1 cellular context compared by ENCODE assay signal in the genomic region with DNA sequence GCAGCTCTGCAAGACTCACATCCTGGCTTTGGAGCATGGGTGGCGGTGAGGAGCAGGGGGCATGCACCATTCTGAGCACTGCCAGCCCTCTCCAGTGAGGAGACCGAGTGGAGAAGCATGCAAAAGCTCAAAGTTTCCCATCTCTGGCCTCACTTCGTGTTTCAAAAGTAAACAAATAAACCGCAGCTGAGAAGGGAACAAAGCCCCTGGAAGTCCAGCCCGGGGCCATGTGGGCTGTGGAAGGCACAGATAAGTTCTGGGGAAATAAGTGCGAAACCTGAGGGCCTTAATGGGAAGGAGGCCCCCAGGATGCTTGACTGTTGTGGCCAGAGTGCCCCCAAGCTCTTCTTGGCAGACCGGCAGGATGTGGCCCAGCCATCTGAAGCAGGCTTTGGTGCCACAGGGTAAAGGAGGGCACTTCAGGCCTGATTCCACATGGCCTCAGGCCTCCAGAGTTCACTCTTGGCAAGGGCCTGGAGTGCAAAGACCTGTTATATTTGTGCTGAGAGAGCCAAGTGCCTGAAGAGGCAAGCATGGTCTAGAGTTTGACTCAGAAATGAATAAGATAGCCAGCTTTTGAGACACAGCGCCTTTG.
TF ChIP-seq lines count a peak whose summit lies in the region.

No MANE protein-coding gene starts in this region.

TF ChIP-seq in GM23338, 12 proteins besides CTCF, POLR2A, EP300 and RAD21 (continued from another document):
- TF ChIP-seq, protein P1, sequence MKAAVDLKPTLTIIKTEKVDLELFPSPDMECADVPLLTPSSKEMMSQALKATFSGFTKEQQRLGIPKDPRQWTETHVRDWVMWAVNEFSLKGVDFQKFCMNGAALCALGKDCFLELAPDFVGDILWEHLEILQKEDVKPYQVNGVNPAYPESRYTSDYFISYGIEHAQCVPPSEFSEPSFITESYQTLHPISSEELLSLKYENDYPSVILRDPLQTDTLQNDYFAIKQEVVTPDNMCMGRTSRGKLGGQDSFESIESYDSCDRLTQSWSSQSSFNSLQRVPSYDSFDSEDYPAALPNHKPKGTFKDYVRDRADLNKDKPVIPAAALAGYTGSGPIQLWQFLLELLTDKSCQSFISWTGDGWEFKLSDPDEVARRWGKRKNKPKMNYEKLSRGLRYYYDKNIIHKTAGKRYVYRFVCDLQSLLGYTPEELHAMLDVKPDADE (IDR thresholded peaks at IDR 0.05) = no peak
- TF ChIP-seq NANOG (IDR thresholded peaks at IDR 0.05; ENCODE audit: borderline replicate concordance) (no peak), ZNF114 (CRISPR knock-in tag; IDR thresholded peaks at IDR 0.05) (no peak), EZH2 (IDR thresholded peaks at IDR 0.05; ENCODE audit: low read depth, unreplicated experiment) (no peak), EZH2phosphoT487 (IDR thresholded peaks at IDR 0.05; ENCODE audit: unreplicated experiment) (no peak), ZNF331 (CRISPR knock-in tag; IDR thresholded peaks at IDR 0.05; ENCODE audit: low read depth) (no peak), JUNB (IDR thresholded peaks at IDR 0.05; ENCODE audit: unreplicated experiment) (no peak), CREB1 (CRISPR knock-in tag; IDR thresholded peaks at IDR 0.05; ENCODE audit: low read depth) (no peak), POLR2AphosphoS5 (IDR thresholded peaks at IDR 0.05; ENCODE audit: low read depth) (no peak)
- TF ChIP-seq, protein P2, sequence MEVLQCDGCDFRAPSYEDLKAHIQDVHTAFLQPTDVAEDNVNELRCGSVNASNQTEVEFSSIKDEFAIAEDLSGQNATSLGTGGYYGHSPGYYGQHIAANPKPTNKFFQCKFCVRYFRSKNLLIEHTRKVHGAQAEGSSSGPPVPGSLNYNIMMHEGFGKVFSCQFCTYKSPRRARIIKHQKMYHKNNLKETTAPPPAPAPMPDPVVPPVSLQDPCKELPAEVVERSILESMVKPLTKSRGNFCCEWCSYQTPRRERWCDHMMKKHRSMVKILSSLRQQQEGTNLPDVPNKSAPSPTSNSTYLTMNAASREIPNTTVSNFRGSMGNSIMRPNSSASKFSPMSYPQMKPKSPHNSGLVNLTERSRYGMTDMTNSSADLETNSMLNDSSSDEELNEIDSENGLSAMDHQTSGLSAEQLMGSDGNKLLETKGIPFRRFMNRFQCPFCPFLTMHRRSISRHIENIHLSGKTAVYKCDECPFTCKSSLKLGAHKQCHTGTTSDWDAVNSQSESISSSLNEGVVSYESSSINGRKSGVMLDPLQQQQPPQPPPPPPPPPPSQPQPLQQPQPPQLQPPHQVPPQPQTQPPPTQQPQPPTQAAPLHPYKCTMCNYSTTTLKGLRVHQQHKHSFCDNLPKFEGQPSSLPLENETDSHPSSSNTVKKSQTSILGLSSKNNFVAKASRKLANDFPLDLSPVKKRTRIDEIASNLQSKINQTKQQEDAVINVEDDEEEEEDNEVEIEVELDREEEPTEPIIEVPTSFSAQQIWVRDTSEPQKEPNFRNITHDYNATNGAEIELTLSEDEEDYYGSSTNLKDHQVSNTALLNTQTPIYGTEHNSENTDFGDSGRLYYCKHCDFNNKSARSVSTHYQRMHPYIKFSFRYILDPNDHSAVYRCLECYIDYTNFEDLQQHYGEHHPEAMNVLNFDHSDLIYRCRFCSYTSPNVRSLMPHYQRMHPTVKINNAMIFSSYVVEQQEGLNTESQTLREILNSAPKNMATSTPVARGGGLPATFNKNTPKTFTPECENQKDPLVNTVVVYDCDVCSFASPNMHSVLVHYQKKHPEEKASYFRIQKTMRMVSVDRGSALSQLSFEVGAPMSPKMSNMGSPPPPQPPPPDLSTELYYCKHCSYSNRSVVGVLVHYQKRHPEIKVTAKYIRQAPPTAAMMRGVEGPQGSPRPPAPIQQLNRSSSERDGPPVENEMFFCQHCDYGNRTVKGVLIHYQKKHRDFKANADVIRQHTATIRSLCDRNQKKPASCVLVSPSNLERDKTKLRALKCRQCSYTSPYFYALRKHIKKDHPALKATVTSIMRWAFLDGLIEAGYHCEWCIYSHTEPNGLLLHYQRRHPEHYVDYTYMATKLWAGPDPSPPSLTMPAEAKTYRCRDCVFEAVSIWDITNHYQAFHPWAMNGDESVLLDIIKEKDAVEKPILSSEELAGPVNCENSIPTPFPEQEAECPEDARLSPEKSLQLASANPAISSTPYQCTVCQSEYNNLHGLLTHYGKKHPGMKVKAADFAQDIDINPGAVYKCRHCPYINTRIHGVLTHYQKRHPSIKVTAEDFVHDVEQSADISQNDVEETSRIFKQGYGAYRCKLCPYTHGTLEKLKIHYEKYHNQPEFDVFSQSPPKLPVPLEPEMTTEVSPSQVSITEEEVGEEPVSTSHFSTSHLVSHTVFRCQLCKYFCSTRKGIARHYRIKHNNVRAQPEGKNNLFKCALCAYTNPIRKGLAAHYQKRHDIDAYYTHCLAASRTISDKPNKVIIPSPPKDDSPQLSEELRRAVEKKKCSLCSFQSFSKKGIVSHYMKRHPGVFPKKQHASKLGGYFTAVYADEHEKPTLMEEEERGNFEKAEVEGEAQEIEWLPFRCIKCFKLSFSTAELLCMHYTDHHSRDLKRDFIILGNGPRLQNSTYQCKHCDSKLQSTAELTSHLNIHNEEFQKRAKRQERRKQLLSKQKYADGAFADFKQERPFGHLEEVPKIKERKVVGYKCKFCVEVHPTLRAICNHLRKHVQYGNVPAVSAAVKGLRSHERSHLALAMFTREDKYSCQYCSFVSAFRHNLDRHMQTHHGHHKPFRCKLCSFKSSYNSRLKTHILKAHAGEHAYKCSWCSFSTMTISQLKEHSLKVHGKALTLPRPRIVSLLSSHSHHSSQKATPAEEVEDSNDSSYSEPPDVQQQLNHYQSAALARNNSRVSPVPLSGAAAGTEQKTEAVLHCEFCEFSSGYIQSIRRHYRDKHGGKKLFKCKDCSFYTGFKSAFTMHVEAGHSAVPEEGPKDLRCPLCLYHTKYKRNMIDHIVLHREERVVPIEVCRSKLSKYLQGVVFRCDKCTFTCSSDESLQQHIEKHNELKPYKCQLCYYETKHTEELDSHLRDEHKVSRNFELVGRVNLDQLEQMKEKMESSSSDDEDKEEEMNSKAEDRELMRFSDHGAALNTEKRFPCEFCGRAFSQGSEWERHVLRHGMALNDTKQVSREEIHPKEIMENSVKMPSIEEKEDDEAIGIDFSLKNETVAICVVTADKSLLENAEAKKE (CRISPR knock-in tag; IDR thresholded peaks at IDR 0.05) = no peak
